ENCODE assay signal across 2 cellular contexts in genomic region chr1:204327870-204328269, GRCh38. TPM values are rescaled to one million over a fixed set of nuclear protein-coding genes. Genes with fewer than 3 reads are reported as not detected.
"Had no signal": no experiment of that assay in that cellular context is flagged by ENCODE, and none has a peak within 500 bp of the region (broad histone marks: within the 10 kb centered on the region; RNA-seq: fewer than 3 reads in every experiment).

No MANE protein-coding gene starts in this region.

RNA-seq across cellular contexts. Expression of gene PLEKHA6, which starts 31.9 kb away (rescaled TPM):
- total RNA-seq: OCI-LY7, SK-MEL-5 had no signal
